In the genomic region with DNA sequence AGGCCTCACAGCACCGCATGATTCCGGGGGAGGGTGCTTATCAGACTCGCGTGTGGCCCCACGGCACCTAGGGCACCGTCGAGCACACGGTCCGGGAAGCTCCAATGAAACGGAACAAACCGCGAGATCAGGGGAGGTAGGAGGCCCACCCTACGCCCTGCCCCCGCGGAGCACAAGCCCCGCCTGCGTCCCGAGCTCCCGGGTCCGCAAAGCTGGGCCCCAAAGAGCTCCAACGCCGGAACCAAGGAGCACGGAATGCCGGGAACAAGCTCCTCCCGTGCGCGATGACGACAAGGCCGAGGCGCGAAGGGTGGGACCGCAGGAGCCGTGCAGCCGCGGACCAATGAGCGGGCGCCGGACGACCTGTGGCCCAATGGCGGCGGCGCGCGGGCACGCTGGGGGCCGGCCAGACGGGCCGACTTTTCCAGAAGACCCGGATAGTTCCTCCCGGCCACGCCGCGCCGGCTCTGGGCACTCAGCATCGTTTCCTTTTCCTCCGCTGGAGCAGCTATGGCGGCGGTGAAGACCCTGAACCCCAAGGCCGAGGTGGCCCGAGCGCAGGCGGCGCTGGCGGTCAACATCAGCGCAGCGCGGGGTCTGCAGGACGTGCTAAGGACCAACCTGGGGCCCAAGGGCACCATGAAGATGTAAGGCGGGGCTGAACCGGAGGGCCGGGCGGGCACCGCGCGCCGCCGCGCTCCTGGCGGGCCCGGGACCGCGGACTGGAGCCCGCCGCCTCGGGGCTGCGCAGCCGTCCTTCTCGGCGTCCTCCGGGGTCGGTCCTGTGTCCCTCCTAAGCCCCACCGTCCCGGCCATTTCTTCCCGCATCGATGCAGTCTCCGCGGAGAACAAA, we compare ENCODE assay signal across 8 cellular contexts. TPM values are rescaled to one million over a fixed set of nuclear protein-coding genes. Genes with fewer than 3 reads are reported as not detected.
DNase-seq lines count a peak whose midpoint lies in the region; ATAC-seq and TF ChIP-seq lines count a peak whose summit lies in the region.

A gene with protein sequence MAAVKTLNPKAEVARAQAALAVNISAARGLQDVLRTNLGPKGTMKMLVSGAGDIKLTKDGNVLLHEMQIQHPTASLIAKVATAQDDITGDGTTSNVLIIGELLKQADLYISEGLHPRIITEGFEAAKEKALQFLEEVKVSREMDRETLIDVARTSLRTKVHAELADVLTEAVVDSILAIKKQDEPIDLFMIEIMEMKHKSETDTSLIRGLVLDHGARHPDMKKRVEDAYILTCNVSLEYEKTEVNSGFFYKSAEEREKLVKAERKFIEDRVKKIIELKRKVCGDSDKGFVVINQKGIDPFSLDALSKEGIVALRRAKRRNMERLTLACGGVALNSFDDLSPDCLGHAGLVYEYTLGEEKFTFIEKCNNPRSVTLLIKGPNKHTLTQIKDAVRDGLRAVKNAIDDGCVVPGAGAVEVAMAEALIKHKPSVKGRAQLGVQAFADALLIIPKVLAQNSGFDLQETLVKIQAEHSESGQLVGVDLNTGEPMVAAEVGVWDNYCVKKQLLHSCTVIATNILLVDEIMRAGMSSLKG (plus strand): TSS at position 427 of the 853 bp plus-strand sequence. CDS start 84 bp downstream, at position 511.
Gene PSPH, minus strand, starts transcription at position 106 of the 853 bp plus-strand sequence. CDS start 30,232 bp downstream, outside the sequence.

- peaks cover 29% of the 10 kb centered on the region for H3K4me1 Mint-ChIP-seq in activated CD4-positive, alpha-beta T cell treated with anti-CD3 and anti-CD28 coated beads, Interleukin-2, amount 10 ng/mL, durations not matched to agents 24 days and 14 days

- peak within 1 kb of the TSS; percentile 100 for H3K4me3 Mint-ChIP-seq in activated CD4-positive, alpha-beta T cell treated with anti-CD3 and anti-CD28 coated beads, Interleukin-2, amount 10 ng/mL, durations not matched to agents 24 days and 14 days

- peak; percentile 97 for ATAC-seq in GM19324 (IDR thresholded peaks at IDR 0.05; ENCODE audit: low FRiP score, unreplicated experiment)
- ATAC-seq in HG03469 (IDR thresholded peaks at IDR 0.05; ENCODE audit: unreplicated experiment) = peak; percentile 90

- H3K36me3 ChIP-seq in BJ (ENCODE audit: control insufficient read depth, insufficient read depth, low read length) = no peaks in the 10 kb centered on the region

- POLR2A ChIA-PET in BJ (lab: Charles Lee) = interaction anchor here (0.6 to 1.5 kb wide), 6 partner anchors 11 to 87 kb away, joined by 3 to 6 read pairs (median 3); partner anchors contain the start of genes NIPSNAP2 and SUMF2

- H3K27me3 ChIP-seq in BJ (ENCODE audit: control insufficient read depth, insufficient read depth, low read length) = no peaks in the 10 kb centered on the region

- TF ChIP-seq CTCF in BJ (IDR thresholded peaks at IDR 0.05; ENCODE audit: insufficient read depth, low read depth, low read length) = no peak
- no peak for TF ChIP-seq CTCF in coronary artery (IDR thresholded peaks at IDR 0.05)

- H3K27ac Mint-ChIP-seq in activated CD4-positive, alpha-beta T cell treated with anti-CD3 and anti-CD28 coated beads, Interleukin-2, amount 10 ng/mL, durations not matched to agents 24 days and 14 days = peak within 1 kb of the TSS; percentile 98

- peaks cover 38% of the 10 kb centered on the region for H3K36me3 Mint-ChIP-seq in activated CD4-positive, alpha-beta T cell treated with anti-CD3 and anti-CD28 coated beads, Interleukin-2, amount 10 ng/mL, durations not matched to agents 24 days and 14 days (ENCODE audit: low read depth)

- DNase-seq in BJ (ENCODE audit: low read depth) = peak; percentile 91
- DNase-seq in NCI-H526 treated with DMSO at 0.1 percent for 48 hours (lab: John Stamatoyannopoulos, UW) = peak; percentile 95
- DNase-seq in activated CD4-positive, alpha-beta T cell treated with anti-CD3 and anti-CD28 coated beads, Interleukin-2, amount 10 ng/mL, durations not matched to agents 24 days and 14 days = peak; percentile 98
- peak; percentile 99 for DNase-seq in coronary artery (ENCODE audit: low spot score)
- peak; percentile 100 for DNase-seq in left kidney (ENCODE audit: low read depth, low spot score)
- DNase-seq in stimulated activated CD4-positive, alpha-beta T cell treated with anti-CD3 and anti-CD28 coated beads, Interleukin-2, amount 100 ng/mL, for 24 hours = peak; percentile 93 to 96

- H3K4me3 ChIP-seq in BJ (ENCODE audit: low read depth, low read length) (peak within 1 kb of the TSS; percentile 86), coronary artery (peak within 1 kb of the TSS; percentile 74)

- peak within 1 kb of the TSS; percentile 77 to 82 for H3K27ac ChIP-seq in coronary artery

- intact Hi-C loops in activated CD4-positive, alpha-beta T cell treated with anti-CD3 and anti-CD28 coated beads, Interleukin-2, amount 10 ng/mL, durations not matched to agents 24 days and 14 days (cut with micrococcal nuclease) = loop anchor here (1.0 to 5.0 kb wide), 8 partner anchors 13 to 685 kb away; partner anchors contain the start of genes CHCHD2, MRPS17, SUMF2 and VOPP1

- no peaks in the 10 kb centered on the region for H3K27me3 Mint-ChIP-seq in activated CD4-positive, alpha-beta T cell treated with anti-CD3 and anti-CD28 coated beads, Interleukin-2, amount 10 ng/mL, durations not matched to agents 24 days and 14 days

- CTCF ChIA-PET in BJ (lab: Yijun Ruan, JAX) = interaction anchor here (0.5 to 2.0 kb wide), 13 partner anchors 11 to 760 kb away, joined by 3 to 8 read pairs (median 3); partner anchors contain the start of genes PHKG1 and SUMF2

- no peaks in the 10 kb centered on the region for H3K9me3 Mint-ChIP-seq in activated CD4-positive, alpha-beta T cell treated with anti-CD3 and anti-CD28 coated beads, Interleukin-2, amount 10 ng/mL, durations not matched to agents 24 days and 14 days

RNA-seq across cellular contexts. Expression of the first gene that starts in this region (rescaled TPM):
- polyA plus RNA-seq in BJ (2011; rRNA removed) = 110 and 159 TPM in 2 replicates
- polyA minus RNA-seq in BJ (2011; rRNA and poly(A)+ RNA removed) = 68.9 and 69.3 TPM in 2 replicates
- 339 and 342 TPM in 2 replicates for total RNA-seq in activated CD4-positive, alpha-beta T cell treated with anti-CD3 and anti-CD28 coated beads, Interleukin-2, amount 10 ng/mL, durations not matched to agents 24 days and 14 days

RNA-seq across cellular contexts. Expression of gene PSPH, which starts in this region (rescaled TPM):
- polyA plus RNA-seq in BJ (2011; rRNA removed) = 62.0 and 76.2 TPM in 2 replicates
- polyA minus RNA-seq in BJ (2011; rRNA and poly(A)+ RNA removed) = 22.8 and 47.1 TPM in 2 replicates
- total RNA-seq in activated CD4-positive, alpha-beta T cell treated with anti-CD3 and anti-CD28 coated beads, Interleukin-2, amount 10 ng/mL, durations not matched to agents 24 days and 14 days = 23.8 and 25.8 TPM in 2 replicates

Comparison
In these comparisons a context has a peak if more than half of its experiments do, and no peak if none do; other contexts are left out.
1. Peak in every context shown above with its lines: DNase-seq, ATAC-seq, H3K4me3 ChIP-seq and H3K27ac ChIP-seq.